Comparison of ENCODE assay signal across 1 cellular context in the genomic region with DNA sequence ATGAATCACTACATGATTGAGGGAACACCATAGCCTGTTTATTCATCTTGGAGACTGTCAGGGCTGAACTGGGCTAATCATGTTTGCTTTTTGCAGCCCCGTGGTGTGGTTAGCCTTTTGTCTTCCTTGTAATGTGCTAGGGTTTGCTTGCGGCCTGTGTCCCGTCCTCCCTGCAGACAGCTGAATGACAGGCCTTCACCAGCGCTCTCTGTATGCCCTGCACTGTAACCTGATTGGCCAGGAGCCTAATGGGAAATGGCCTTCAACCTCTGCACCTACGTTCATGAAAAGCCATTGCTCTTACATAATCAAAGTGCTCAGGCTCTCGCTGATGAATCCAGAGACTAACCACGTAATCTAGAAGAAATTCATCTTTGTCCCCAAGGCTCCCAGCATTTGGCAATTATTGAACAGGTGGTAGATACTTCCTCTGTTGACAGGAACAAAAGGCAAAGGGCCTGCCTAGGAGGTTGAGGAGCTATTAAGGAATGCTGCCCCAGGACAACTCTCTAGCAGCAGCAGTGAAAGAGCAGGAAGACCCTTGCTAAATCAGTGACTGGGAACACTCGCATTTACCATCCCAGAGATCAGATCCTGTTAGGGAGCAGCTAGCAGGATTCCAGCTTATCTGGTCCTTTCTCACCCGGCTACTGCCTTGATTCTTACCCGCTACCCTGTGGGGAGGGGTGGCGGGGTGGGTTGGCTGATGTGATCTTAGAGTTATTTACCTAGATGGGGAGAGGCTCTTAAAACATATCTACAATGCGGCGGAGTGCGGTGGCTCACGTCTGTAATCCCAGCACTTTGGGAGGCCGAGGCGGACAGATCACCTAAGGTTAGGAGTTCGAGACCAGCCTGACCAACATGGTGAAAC.
TF ChIP-seq lines count a peak whose summit lies in the region.

No MANE protein-coding gene starts in this region.

TF ChIP-seq in HepG2, 621 proteins besides CTCF, POLR2A, EP300 and RAD21 (continued from another document and continues in another):
- TF ChIP-seq, protein P1, sequence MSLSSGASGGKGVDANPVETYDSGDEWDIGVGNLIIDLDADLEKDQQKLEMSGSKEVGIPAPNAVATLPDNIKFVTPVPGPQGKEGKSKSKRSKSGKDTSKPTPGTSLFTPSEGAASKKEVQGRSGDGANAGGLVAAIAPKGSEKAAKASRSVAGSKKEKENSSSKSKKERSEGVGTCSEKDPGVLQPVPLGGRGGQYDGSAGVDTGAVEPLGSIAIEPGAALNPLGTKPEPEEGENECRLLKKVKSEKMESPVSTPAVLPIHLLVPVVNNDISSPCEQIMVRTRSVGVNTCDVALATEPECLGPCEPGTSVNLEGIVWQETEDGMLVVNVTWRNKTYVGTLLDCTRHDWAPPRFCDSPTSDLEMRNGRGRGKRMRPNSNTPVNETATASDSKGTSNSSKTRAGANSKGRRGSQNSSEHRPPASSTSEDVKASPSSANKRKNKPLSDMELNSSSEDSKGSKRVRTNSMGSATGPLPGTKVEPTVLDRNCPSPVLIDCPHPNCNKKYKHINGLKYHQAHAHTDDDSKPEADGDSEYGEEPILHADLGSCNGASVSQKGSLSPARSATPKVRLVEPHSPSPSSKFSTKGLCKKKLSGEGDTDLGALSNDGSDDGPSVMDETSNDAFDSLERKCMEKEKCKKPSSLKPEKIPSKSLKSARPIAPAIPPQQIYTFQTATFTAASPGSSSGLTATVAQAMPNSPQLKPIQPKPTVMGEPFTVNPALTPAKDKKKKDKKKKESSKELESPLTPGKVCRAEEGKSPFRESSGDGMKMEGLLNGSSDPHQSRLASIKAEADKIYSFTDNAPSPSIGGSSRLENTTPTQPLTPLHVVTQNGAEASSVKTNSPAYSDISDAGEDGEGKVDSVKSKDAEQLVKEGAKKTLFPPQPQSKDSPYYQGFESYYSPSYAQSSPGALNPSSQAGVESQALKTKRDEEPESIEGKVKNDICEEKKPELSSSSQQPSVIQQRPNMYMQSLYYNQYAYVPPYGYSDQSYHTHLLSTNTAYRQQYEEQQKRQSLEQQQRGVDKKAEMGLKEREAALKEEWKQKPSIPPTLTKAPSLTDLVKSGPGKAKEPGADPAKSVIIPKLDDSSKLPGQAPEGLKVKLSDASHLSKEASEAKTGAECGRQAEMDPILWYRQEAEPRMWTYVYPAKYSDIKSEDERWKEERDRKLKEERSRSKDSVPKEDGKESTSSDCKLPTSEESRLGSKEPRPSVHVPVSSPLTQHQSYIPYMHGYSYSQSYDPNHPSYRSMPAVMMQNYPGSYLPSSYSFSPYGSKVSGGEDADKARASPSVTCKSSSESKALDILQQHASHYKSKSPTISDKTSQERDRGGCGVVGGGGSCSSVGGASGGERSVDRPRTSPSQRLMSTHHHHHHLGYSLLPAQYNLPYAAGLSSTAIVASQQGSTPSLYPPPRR (CRISPR knock-in tag; IDR thresholded peaks at IDR 0.05; ENCODE audit: borderline replicate concordance), result peak; percentile 80
- TF ChIP-seq, protein P2, sequence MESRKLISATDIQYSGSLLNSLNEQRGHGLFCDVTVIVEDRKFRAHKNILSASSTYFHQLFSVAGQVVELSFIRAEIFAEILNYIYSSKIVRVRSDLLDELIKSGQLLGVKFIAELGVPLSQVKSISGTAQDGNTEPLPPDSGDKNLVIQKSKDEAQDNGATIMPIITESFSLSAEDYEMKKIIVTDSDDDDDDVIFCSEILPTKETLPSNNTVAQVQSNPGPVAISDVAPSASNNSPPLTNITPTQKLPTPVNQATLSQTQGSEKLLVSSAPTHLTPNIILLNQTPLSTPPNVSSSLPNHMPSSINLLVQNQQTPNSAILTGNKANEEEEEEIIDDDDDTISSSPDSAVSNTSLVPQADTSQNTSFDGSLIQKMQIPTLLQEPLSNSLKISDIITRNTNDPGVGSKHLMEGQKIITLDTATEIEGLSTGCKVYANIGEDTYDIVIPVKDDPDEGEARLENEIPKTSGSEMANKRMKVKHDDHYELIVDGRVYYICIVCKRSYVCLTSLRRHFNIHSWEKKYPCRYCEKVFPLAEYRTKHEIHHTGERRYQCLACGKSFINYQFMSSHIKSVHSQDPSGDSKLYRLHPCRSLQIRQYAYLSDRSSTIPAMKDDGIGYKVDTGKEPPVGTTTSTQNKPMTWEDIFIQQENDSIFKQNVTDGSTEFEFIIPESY (CRISPR knock-in tag; IDR thresholded peaks at IDR 0.05), result peak; percentile 73
- peak; percentile 59; the same call in 1 of the 2 replicates for TF ChIP-seq ZNF331 (CRISPR knock-in tag; IDR thresholded peaks at IDR 0.05)
- TF ChIP-seq ZBTB21 (CRISPR knock-in tag; IDR thresholded peaks at IDR 0.05), result peak; percentile 44; the same call in 1 of the 2 replicates
- TF ChIP-seq, protein P3, sequence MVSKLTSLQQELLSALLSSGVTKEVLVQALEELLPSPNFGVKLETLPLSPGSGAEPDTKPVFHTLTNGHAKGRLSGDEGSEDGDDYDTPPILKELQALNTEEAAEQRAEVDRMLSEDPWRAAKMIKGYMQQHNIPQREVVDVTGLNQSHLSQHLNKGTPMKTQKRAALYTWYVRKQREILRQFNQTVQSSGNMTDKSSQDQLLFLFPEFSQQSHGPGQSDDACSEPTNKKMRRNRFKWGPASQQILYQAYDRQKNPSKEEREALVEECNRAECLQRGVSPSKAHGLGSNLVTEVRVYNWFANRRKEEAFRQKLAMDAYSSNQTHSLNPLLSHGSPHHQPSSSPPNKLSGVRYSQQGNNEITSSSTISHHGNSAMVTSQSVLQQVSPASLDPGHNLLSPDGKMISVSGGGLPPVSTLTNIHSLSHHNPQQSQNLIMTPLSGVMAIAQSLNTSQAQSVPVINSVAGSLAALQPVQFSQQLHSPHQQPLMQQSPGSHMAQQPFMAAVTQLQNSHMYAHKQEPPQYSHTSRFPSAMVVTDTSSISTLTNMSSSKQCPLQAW (CRISPR knock-in tag; IDR thresholded peaks at IDR 0.05), result peak; percentile 94
- peak; percentile 90; the same call in 1 of the 2 replicates for TF ChIP-seq BRCA1 (CRISPR knock-in tag; IDR thresholded peaks at IDR 0.05)
- TF ChIP-seq, protein P4, sequence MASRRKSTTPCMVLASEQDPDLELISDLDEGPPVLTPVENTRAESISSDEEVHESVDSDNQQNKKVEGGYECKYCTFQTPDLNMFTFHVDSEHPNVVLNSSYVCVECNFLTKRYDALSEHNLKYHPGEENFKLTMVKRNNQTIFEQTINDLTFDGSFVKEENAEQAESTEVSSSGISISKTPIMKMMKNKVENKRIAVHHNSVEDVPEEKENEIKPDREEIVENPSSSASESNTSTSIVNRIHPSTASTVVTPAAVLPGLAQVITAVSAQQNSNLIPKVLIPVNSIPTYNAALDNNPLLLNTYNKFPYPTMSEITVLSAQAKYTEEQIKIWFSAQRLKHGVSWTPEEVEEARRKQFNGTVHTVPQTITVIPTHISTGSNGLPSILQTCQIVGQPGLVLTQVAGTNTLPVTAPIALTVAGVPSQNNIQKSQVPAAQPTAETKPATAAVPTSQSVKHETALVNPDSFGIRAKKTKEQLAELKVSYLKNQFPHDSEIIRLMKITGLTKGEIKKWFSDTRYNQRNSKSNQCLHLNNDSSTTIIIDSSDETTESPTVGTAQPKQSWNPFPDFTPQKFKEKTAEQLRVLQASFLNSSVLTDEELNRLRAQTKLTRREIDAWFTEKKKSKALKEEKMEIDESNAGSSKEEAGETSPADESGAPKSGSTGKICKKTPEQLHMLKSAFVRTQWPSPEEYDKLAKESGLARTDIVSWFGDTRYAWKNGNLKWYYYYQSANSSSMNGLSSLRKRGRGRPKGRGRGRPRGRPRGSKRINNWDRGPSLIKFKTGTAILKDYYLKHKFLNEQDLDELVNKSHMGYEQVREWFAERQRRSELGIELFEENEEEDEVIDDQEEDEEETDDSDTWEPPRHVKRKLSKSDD (CRISPR knock-in tag; IDR thresholded peaks at IDR 0.05; ENCODE audit: low read depth), result peak; percentile 84
- TF ChIP-seq THAP11 (CRISPR knock-in tag; IDR thresholded peaks at IDR 0.05), result peak; percentile 66
- TF ChIP-seq, protein P5, sequence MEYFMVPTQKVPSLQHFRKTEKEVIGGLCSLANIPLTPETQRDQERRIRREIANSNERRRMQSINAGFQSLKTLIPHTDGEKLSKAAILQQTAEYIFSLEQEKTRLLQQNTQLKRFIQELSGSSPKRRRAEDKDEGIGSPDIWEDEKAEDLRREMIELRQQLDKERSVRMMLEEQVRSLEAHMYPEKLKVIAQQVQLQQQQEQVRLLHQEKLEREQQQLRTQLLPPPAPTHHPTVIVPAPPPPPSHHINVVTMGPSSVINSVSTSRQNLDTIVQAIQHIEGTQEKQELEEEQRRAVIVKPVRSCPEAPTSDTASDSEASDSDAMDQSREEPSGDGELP (IDR thresholded peaks at IDR 0.05; ENCODE audit: borderline replicate concordance, low read depth), result peak; percentile 81
- TF ChIP-seq ZNF343 (CRISPR knock-in tag; IDR thresholded peaks at IDR 0.05), result no peak
- peak; percentile 99 for TF ChIP-seq MEIS2 (CRISPR knock-in tag; IDR thresholded peaks at IDR 0.05)
- no peak for TF ChIP-seq ZNF207 (IDR thresholded peaks at IDR 0.05; ENCODE audit: borderline replicate concordance)
- no peak for TF ChIP-seq NONO (IDR thresholded peaks at IDR 0.05)
- peak; percentile 83; the same call in 1 of the 2 replicates for TF ChIP-seq NONO (CRISPR knock-in tag; conservative IDR thresholded peaks at IDR 0.05)
- peak; percentile 52; the same call in 1 of the 2 replicates for TF ChIP-seq ZNF232 (CRISPR knock-in tag; IDR thresholded peaks at IDR 0.05; ENCODE audit: borderline replicate concordance)
- peak; percentile 47 for TF ChIP-seq TCF7 (IDR thresholded peaks at IDR 0.05; ENCODE audit: low read depth)
- no peak for TF ChIP-seq CAMTA2 (CRISPR knock-in tag; IDR thresholded peaks at IDR 0.05; ENCODE audit: borderline replicate concordance)
- TF ChIP-seq, protein P6, sequence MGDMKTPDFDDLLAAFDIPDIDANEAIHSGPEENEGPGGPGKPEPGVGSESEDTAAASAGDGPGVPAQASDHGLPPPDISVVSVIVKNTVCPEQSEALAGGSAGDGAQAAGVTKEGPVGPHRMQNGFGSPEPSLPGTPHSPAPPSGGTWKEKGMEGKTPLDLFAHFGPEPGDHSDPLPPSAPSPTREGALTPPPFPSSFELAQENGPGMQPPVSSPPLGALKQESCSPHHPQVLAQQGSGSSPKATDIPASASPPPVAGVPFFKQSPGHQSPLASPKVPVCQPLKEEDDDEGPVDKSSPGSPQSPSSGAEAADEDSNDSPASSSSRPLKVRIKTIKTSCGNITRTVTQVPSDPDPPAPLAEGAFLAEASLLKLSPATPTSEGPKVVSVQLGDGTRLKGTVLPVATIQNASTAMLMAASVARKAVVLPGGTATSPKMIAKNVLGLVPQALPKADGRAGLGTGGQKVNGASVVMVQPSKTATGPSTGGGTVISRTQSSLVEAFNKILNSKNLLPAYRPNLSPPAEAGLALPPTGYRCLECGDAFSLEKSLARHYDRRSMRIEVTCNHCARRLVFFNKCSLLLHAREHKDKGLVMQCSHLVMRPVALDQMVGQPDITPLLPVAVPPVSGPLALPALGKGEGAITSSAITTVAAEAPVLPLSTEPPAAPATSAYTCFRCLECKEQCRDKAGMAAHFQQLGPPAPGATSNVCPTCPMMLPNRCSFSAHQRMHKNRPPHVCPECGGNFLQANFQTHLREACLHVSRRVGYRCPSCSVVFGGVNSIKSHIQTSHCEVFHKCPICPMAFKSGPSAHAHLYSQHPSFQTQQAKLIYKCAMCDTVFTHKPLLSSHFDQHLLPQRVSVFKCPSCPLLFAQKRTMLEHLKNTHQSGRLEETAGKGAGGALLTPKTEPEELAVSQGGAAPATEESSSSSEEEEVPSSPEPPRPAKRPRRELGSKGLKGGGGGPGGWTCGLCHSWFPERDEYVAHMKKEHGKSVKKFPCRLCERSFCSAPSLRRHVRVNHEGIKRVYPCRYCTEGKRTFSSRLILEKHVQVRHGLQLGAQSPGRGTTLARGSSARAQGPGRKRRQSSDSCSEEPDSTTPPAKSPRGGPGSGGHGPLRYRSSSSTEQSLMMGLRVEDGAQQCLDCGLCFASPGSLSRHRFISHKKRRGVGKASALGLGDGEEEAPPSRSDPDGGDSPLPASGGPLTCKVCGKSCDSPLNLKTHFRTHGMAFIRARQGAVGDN (CRISPR knock-in tag; IDR thresholded peaks at IDR 0.05), result peak; percentile 58; the same call in 1 of the 2 replicates
- TF ChIP-seq ZNF652 (CRISPR knock-in tag; IDR thresholded peaks at IDR 0.05; ENCODE audit: borderline replicate concordance, low read depth), result peak; percentile 38; the same call in 1 of the 2 replicates
- TF ChIP-seq ZNF431 (CRISPR knock-in tag; IDR thresholded peaks at IDR 0.05; ENCODE audit: borderline replicate concordance, low read depth), result peak; percentile 95
- TF ChIP-seq FOXA1 (IDR thresholded peaks at IDR 0.05), result no peak
- TF ChIP-seq FOXA1 (CRISPR knock-in tag; IDR thresholded peaks at IDR 0.05), result peak; percentile 43
- TF ChIP-seq POLR2G (IDR thresholded peaks at IDR 0.05; ENCODE audit: low read depth, low read length), result peak; percentile 52; the same call in 1 of the 2 replicates
- TF ChIP-seq, protein P7, sequence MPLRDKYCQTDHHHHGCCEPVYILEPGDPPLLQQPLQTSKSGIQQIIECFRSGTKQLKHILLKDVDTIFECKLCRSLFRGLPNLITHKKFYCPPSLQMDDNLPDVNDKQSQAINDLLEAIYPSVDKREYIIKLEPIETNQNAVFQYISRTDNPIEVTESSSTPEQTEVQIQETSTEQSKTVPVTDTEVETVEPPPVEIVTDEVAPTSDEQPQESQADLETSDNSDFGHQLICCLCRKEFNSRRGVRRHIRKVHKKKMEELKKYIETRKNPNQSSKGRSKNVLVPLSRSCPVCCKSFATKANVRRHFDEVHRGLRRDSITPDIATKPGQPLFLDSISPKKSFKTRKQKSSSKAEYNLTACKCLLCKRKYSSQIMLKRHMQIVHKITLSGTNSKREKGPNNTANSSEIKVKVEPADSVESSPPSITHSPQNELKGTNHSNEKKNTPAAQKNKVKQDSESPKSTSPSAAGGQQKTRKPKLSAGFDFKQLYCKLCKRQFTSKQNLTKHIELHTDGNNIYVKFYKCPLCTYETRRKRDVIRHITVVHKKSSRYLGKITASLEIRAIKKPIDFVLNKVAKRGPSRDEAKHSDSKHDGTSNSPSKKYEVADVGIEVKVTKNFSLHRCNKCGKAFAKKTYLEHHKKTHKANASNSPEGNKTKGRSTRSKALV (CRISPR knock-in tag; IDR thresholded peaks at IDR 0.05), result peak; percentile 63; the same call in 1 of the 2 replicates
- TF ChIP-seq ZEB1 (IDR thresholded peaks at IDR 0.05; ENCODE audit: insufficient replicate concordance, low read depth), result peak; percentile 85
- TF ChIP-seq SRSF1 (optimal IDR thresholded peaks at IDR 0.05; ENCODE audit: low read depth, low read length), result no peak
- peak; percentile 46 for TF ChIP-seq STAG1 (CRISPR knock-in tag; IDR thresholded peaks at IDR 0.05)
- TF ChIP-seq ZNF629 (CRISPR knock-in tag; conservative IDR thresholded peaks at IDR 0.05), result peak; percentile 57; the same call in 1 of the 2 replicates
- 0 out of 2 replicates have a peak, but pooled peaks have one; percentile 6 for TF ChIP-seq RELA (CRISPR knock-in tag; IDR thresholded peaks at IDR 0.05)
- TF ChIP-seq ZNF326 (CRISPR knock-in tag; IDR thresholded peaks at IDR 0.05; ENCODE audit: borderline replicate concordance), result no peak
- no peak for TF ChIP-seq LCORL (IDR thresholded peaks at IDR 0.05)
- TF ChIP-seq LCORL (CRISPR knock-in tag; IDR thresholded peaks at IDR 0.05), result peak; percentile 92
- TF ChIP-seq SMAD3 (CRISPR knock-in tag; IDR thresholded peaks at IDR 0.05), result 0 out of 2 replicates have a peak, but pooled peaks have one; percentile 82
- peak; percentile 73; the same call in 1 of the 2 replicates for TF ChIP-seq JUNB (CRISPR knock-in tag; IDR thresholded peaks at IDR 0.05; ENCODE audit: borderline replicate concordance)
